In the genomic region with DNA sequence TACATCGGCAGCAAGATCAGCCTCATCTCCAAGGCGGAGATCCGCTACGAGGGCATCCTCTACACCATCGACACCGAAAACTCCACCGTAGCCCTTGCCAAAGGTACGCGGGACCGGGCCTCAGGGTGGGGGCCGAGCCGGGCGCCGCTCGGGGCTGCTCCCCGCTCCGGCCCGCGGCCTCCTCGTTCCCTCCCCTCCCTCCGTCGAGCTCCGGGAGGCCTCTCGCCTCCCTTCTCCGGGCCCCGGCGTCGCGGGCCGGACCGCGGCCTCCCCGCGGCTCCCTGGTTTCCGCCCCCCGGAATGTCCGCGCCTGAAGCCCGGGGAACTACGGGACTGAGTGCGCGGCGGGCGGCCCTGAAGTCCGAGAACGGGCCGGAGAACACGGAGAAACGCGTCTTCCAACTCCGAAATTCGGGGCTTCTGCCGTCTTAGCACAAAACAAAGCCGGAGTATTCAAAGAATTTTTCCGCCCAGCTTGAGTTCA, we compare ENCODE assay signal across 7 cellular contexts. TPM values are rescaled to one million over a fixed set of nuclear protein-coding genes. Genes with fewer than 3 reads are reported as not detected.
A peak's percentile ranks its signal among the peaks of the same experiment; 100 is the strongest.
DNase-seq lines count a peak whose midpoint lies in the region; ATAC-seq and FAIRE-seq lines count a peak whose summit lies in the region.

No MANE protein-coding gene starts in this region.

- H3K27ac Mint-ChIP-seq in IgD-negative memory B cell = peak overlapping the region; percentile 93 to 99 (median 99)

- H3K9me3 ChIP-seq in iPS-15b (ENCODE audit: control insufficient read depth, insufficient read depth, low read length) = no peaks in the 10 kb centered on the region
- H3K9me3 ChIP-seq in small intestine (ENCODE audit: control insufficient read depth, low read depth) = no peaks in the 10 kb centered on the region

- peak overlapping the region; percentile 98 for H3K27ac ChIP-seq in angular gyrus (ENCODE audit: low read depth, low read length)
- H3K27ac ChIP-seq in small intestine (ENCODE audit: low read depth in 1 of 2, low read length in 1 of 2) = peak overlapping the region; percentile 97 to 99

- no peaks in the 10 kb centered on the region for H3K9me3 Mint-ChIP-seq in IgD-negative memory B cell

- H3K4me1 Mint-ChIP-seq in IgD-negative memory B cell = peaks cover 25 to 39% (median 38%) of the 10 kb centered on the region in 3 donors

- H3K4me3 ChIP-seq in iPS-15b (ENCODE audit: low read depth, low read length) (peak overlapping the region; percentile 94), small intestine (ENCODE audit: low read depth in 1 of 2, low read length in 2 of 2) (peak overlapping the region; percentile 96 to 97)

- H3K36me3 ChIP-seq in iPS-15b (ENCODE audit: control insufficient read depth, insufficient read depth, low read length) (no peaks in the 10 kb centered on the region), small intestine (ENCODE audit: control insufficient read depth in 2 of 2, insufficient read depth in 2 of 2, low read length in 2 of 2) (no peaks in the 10 kb centered on the region)

- peak overlapping the region; percentile 92 to 99 (median 96) for H3K4me3 Mint-ChIP-seq in IgD-negative memory B cell

- 0% methylated on average over 28 to 55 of the region's 55 CpGs for WGBS in small intestine, 3 donors

- no peak for DNase-seq in small intestine
- DNase-seq in epidermal melanocyte (ENCODE audit: insufficient read length, low spot score) = no peak

- no peak for FAIRE-seq in small intestine (lab: Jason Lieb, UNC)

- peak; percentile 42 for ATAC-seq in GM18498 (IDR thresholded peaks at IDR 0.05; ENCODE audit: unreplicated experiment)
- ATAC-seq in GM21717 (IDR thresholded peaks at IDR 0.05; ENCODE audit: unreplicated experiment) = peak; percentile 22

- peaks cover 2% of the 10 kb centered on the region for H3K27me3 Mint-ChIP-seq in IgD-negative memory B cell

- H3K9ac ChIP-seq in iPS-15b (ENCODE audit: low read depth, low read length) = peak overlapping the region; percentile 97

- no peaks in the 10 kb centered on the region for H3K36me3 Mint-ChIP-seq in IgD-negative memory B cell

- no peaks in the 10 kb centered on the region for H3K27me3 ChIP-seq in iPS-15b (ENCODE audit: control insufficient read depth, insufficient read depth, low read length)
- no peaks in the 10 kb centered on the region for H3K27me3 ChIP-seq in small intestine (ENCODE audit: control insufficient read depth in 2 of 2, insufficient read depth in 2 of 2, low read length in 2 of 2)

- H3K4me1 ChIP-seq in iPS-15b (ENCODE audit: control insufficient read depth, insufficient read depth, low read length) = peaks cover 7% of the 10 kb centered on the region
- H3K4me1 ChIP-seq in small intestine (ENCODE audit: control insufficient read depth in 2 of 2, insufficient read depth in 1 of 2, low read depth in 1 of 2, low read length in 1 of 2) = peaks cover 7 to 12% of the 10 kb centered on the region in 2 donors

RNA-seq across cellular contexts. Expression of gene LSM14A, which starts 0.4 kb away (rescaled TPM):
- polyA plus RNA-seq in IgD-negative memory B cell (154 TPM), small intestine (10 to 100 TPM; 53.0 to 82.0 (median 64.0) TPM)
